Comparison of ENCODE assay signal across 27 cellular contexts in the genomic region with DNA sequence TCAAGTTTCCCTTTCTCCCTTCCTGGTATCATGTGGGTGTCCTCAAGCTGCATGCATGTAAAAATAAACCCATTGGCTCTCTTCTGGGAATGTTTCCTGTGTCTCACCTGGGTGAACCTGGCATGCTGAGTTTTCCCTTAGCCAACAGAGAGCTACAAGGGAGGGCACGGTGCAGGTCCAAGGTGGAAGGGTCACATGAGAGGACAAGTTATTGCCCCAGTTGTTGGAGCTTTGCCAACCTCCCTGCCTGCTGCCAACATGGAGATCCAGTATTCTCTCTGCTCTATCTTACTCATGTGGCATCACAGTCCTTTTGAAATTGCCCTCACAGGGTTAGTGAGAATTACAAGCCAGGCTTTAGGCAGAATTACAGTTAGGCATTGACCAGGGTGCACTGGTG.
"Had no signal": no experiment of that assay in that cellular context is flagged by ENCODE, and none has a peak within 500 bp of the region (broad histone marks: within the 10 kb centered on the region; RNA-seq: fewer than 3 reads in every experiment).

No MANE protein-coding gene starts in this region.

- H3K27me3 ChIP-seq: esophagus squamous epithelium, gastroesophageal sphincter, neural progenitor cell, right lobe of liver, stomach, transverse colon had no signal

- H3K4me3 Mint-ChIP-seq: immature natural killer cell; natural killer cell treated with Interleukin-12 subunit alpha and Interleukin-12 subunit beta and Interleukin-15 and Interleukin-18, amount 100 ng/mL, for 72 hours; neural progenitor cell had no signal

- H3K27me3 Mint-ChIP-seq: natural killer cell treated with Interleukin-12 subunit alpha and Interleukin-12 subunit beta and Interleukin-15 and Interleukin-18, amount 100 ng/mL, for 72 hours had no signal

- H3K4me1 ChIP-seq: esophagus squamous epithelium, gastroesophageal sphincter, neural progenitor cell, parathyroid adenoma, psoas muscle, right lobe of liver, spleen, stomach, transverse colon had no signal

- H3K27ac ChIP-seq: esophagus squamous epithelium, gastroesophageal sphincter, neural progenitor cell, parathyroid adenoma, psoas muscle, right lobe of liver, spleen, stomach, thoracic aorta, transverse colon had no signal

- DNase-seq: dermis blood vessel endothelial cell; esophagus squamous epithelium; foreskin fibroblast; glutamatergic neuron; immature natural killer cell; left cardiac atrium; left ventricle myocardium superior; mesenchymal stem cell; midbrain; occipital lobe; psoas muscle; retina; spleen; stimulated activated CD4-positive, alpha-beta T cell treated with anti-CD3 and anti-CD28 coated beads, Interleukin-15, amount 100 ng/mL, for 24 hours; stimulated activated CD4-positive, alpha-beta T cell treated with anti-CD3 and anti-CD28 coated beads, Interleukin-1b, Interleukin-23, amount 100 ng/mL, for 48 hours; stimulated activated CD4-positive, alpha-beta T cell treated with anti-CD3 and anti-CD28 coated beads, Interleukin-4, amount 100 ng/mL, for 4 hours; stimulated activated naive CD4-positive, alpha-beta T cell; stomach; substantia nigra; transverse colon had no signal

- H3K9ac ChIP-seq: neural progenitor cell, parathyroid adenoma had no signal

- H2AFZ ChIP-seq: neural progenitor cell, parathyroid adenoma had no signal

- H3K4me3 ChIP-seq: esophagus squamous epithelium, gastroesophageal sphincter, lung, neural progenitor cell, psoas muscle, right lobe of liver, spleen, stomach, thoracic aorta, transverse colon had no signal

- H3K9me3 ChIP-seq: esophagus squamous epithelium, psoas muscle, right lobe of liver, spleen, thoracic aorta, transverse colon had no signal

- H3K36me3 Mint-ChIP-seq: immature natural killer cell, neural progenitor cell had no signal

- H3K4me1 Mint-ChIP-seq: neural progenitor cell had no signal

- H3K79me2 ChIP-seq: parathyroid adenoma had no signal

- ATAC-seq: gastroesophageal sphincter, left cardiac atrium, left ventricle myocardium superior, psoas muscle had no signal

- H3K36me3 ChIP-seq: esophagus squamous epithelium, gastroesophageal sphincter, neural progenitor cell, right lobe of liver, spleen, stomach, thoracic aorta, transverse colon had no signal

- H3K9me3 Mint-ChIP-seq: neural progenitor cell had no signal

- H3K27ac Mint-ChIP-seq: immature natural killer cell; natural killer cell treated with Interleukin-12 subunit alpha and Interleukin-12 subunit beta and Interleukin-15 and Interleukin-18, amount 100 ng/mL, for 72 hours; neural progenitor cell had no signal

- H3K4me2 ChIP-seq: neural progenitor cell had no signal
